ENCODE assay signal across 13 cellular contexts in genomic region chr11:14445542-14446530, GRCh38. TPM values are rescaled to one million over a fixed set of nuclear protein-coding genes. Genes with fewer than 3 reads are reported as not detected.
DNase-seq lines count a peak whose midpoint lies in the region; ATAC-seq, FAIRE-seq and TF ChIP-seq lines count a peak whose summit lies in the region.
"Had no signal": no experiment of that assay in that cellular context is flagged by ENCODE, and none has a peak within 500 bp of the region (broad histone marks: within the 10 kb centered on the region; RNA-seq: fewer than 3 reads in every experiment).

No MANE protein-coding gene starts in this region.

- no peaks in the 10 kb centered on the region for H4K20me1 ChIP-seq in astrocyte (ENCODE audit: insufficient read depth, low read length)

- H3K79me2 ChIP-seq in astrocyte (ENCODE audit: insufficient read depth, low read length) (no peaks in the 10 kb centered on the region), mesendoderm (ENCODE audit: control insufficient read depth, insufficient read depth, low read length) (no peaks in the 10 kb centered on the region)

- CTCF ChIA-PET in activated CD4-positive, alpha-beta T cell treated with anti-CD3 and anti-CD28 coated beads for 36 hours (lab: Charles Lee), result interaction anchor here (0.7 to 4.2 kb wide), 3 partner anchors 9 to 462 kb away, joined by 3 to 14 read pairs (median 3); no protein-coding TSS in a partner anchor

- H3K4me1 ChIP-seq in astrocyte (ENCODE audit: insufficient read depth, low read length) (peaks cover 33% of the 10 kb centered on the region), mesendoderm (ENCODE audit: control insufficient read depth, low read depth, low read length) (peaks cover 5% of the 10 kb centered on the region), thyroid gland (no peaks in the 10 kb centered on the region)

- no peak for TF ChIP-seq POLR2A in thyroid gland (IDR thresholded peaks at IDR 0.05)

- H4K5ac ChIP-seq in mesendoderm (ENCODE audit: low read length), result no peak overlapping the region

- intact Hi-C loops in activated CD4-positive, alpha-beta T cell treated with anti-CD3 and anti-CD28 coated beads for 36 hours (cut with DNase I, micrococcal nuclease), result no loop called here
- intact Hi-C loops in thyroid gland (cut with DNase I), result no loop called here

- WGBS in mesendoderm (ENCODE audit: extremely low coverage, insufficient coverage, low lambda C conversion rate), result no CpG with 5 or more reads among the region's 2 CpGs
- 72 to 76% methylated on average over 2 of the region's 2 CpGs for WGBS in thyroid gland, 2 donors

- H3K4me1 Mint-ChIP-seq in activated CD4-positive, alpha-beta T cell treated with anti-CD3 and anti-CD28 coated beads for 36 hours, result peaks cover 30% of the 10 kb centered on the region
- peaks cover 42% of the 10 kb centered on the region for H3K4me1 Mint-ChIP-seq in astrocyte (ENCODE audit: low read depth, unreplicated experiment)

- no peaks in the 10 kb centered on the region for H3K27me3 ChIP-seq in astrocyte (ENCODE audit: insufficient read depth, low read length)
- no peaks in the 10 kb centered on the region for H3K27me3 ChIP-seq in mesendoderm (ENCODE audit: insufficient read depth, low read length, poor library complexity)
- no peaks in the 10 kb centered on the region for H3K27me3 ChIP-seq in thyroid gland
- H3K27me3 ChIP-seq: cardiac muscle cell, pancreas had no signal

- no peak for DNase-seq in activated CD4-positive, alpha-beta T cell treated with anti-CD3 and anti-CD28 coated beads for 36 hours
- DNase-seq in activated CD4-positive, alpha-beta T cell treated with anti-CD3 and anti-CD28 coated beads, Interleukin-2, amount 50 U/mL, for 4 hours, result no peak
- DNase-seq in Kasumi-1 (lab: John Stamatoyannopoulos, UW) (peak; percentile 20 to 26), astrocyte (ENCODE audit: low read depth) (peak; percentile 33), mesendoderm (no peak), thyroid gland (no peak)
- DNase-seq: 8988T, NCI-H1694 treated with DMSO at 0.1 percent for 48 hours, pancreas had no signal

- peak; percentile 34 for ATAC-seq in activated CD4-positive, alpha-beta T cell treated with anti-CD3 and anti-CD28 coated beads for 36 hours
- ATAC-seq in HG02610 (IDR thresholded peaks at IDR 0.05; ENCODE audit: unreplicated experiment), result no peak
- ATAC-seq in HG03196 (IDR thresholded peaks at IDR 0.05; ENCODE audit: unreplicated experiment), result no peak

- H3K27ac ChIP-seq in astrocyte (ENCODE audit: low read depth, low read length) (peak overlapping the region; percentile 76), mesendoderm (ENCODE audit: low read depth, low read length) (no peak overlapping the region), thyroid gland (no peak overlapping the region)
- H3K27ac ChIP-seq: cardiac muscle cell had no signal

- peak overlapping the region; percentile 47 for H3K56ac ChIP-seq in mesendoderm (ENCODE audit: low read length)

- H3K18ac ChIP-seq in mesendoderm (ENCODE audit: low read length), result no peak overlapping the region

- H3K36me3 ChIP-seq in astrocyte (ENCODE audit: insufficient read depth, low read length), result no peaks in the 10 kb centered on the region
- H3K36me3 ChIP-seq in mesendoderm (ENCODE audit: control insufficient read depth, insufficient read depth, low read length), result no peaks in the 10 kb centered on the region
- H3K36me3 ChIP-seq in thyroid gland, result no peaks in the 10 kb centered on the region
- H3K36me3 ChIP-seq: cardiac muscle cell, pancreas had no signal

- H4K8ac ChIP-seq in mesendoderm (ENCODE audit: low read depth, low read length), result no peak overlapping the region

- H2AK5ac ChIP-seq in mesendoderm (ENCODE audit: low read length), result no peak overlapping the region

- H2BK120ac ChIP-seq in mesendoderm (ENCODE audit: low read depth, low read length), result no peak overlapping the region

- TF ChIP-seq CTCF in astrocyte (IDR thresholded peaks at IDR 0.05; ENCODE audit: insufficient read depth, low read depth, low read length) (no peak), thyroid gland (IDR thresholded peaks at IDR 0.05) (no peak)

- H3K36me3 Mint-ChIP-seq in activated CD4-positive, alpha-beta T cell treated with anti-CD3 and anti-CD28 coated beads for 36 hours (ENCODE audit: low read depth), result peaks cover under 1% of the 10 kb centered on the region
- H3K36me3 Mint-ChIP-seq in astrocyte (ENCODE audit: low read depth, unreplicated experiment), result peaks cover 7% of the 10 kb centered on the region

- H2AFZ ChIP-seq in astrocyte (ENCODE audit: low read depth, low read length), result no peak overlapping the region

- no peaks in the 10 kb centered on the region for H3K79me1 ChIP-seq in mesendoderm (ENCODE audit: low read length)

- H3K4me2 ChIP-seq in astrocyte (ENCODE audit: low read length), result peak overlapping the region; percentile 51
- no peak overlapping the region for H3K4me2 ChIP-seq in mesendoderm (ENCODE audit: low read length)

- peak overlapping the region; percentile 10 for H3K27ac Mint-ChIP-seq in activated CD4-positive, alpha-beta T cell treated with anti-CD3 and anti-CD28 coated beads for 36 hours
- peak overlapping the region; percentile 70 for H3K27ac Mint-ChIP-seq in astrocyte (ENCODE audit: unreplicated experiment)

- H3K4me3 Mint-ChIP-seq in activated CD4-positive, alpha-beta T cell treated with anti-CD3 and anti-CD28 coated beads for 36 hours, result peak overlapping the region; percentile 1
- no peak overlapping the region for H3K4me3 Mint-ChIP-seq in astrocyte (ENCODE audit: unreplicated experiment)
- H3K4me3 Mint-ChIP-seq: type B pancreatic cell had no signal

- no peaks in the 10 kb centered on the region for H3K27me3 Mint-ChIP-seq in activated CD4-positive, alpha-beta T cell treated with anti-CD3 and anti-CD28 coated beads for 36 hours
- no peaks in the 10 kb centered on the region for H3K27me3 Mint-ChIP-seq in astrocyte (ENCODE audit: low read depth, unreplicated experiment)
- H3K27me3 Mint-ChIP-seq: type B pancreatic cell had no signal

- H3K9me3 Mint-ChIP-seq in activated CD4-positive, alpha-beta T cell treated with anti-CD3 and anti-CD28 coated beads for 36 hours (ENCODE audit: low read depth), result no peaks in the 10 kb centered on the region
- H3K9me3 Mint-ChIP-seq in astrocyte (ENCODE audit: unreplicated experiment), result peaks cover 4% of the 10 kb centered on the region
- H3K9me3 Mint-ChIP-seq: type B pancreatic cell had no signal

- no peaks in the 10 kb centered on the region for H3K9me3 ChIP-seq in astrocyte (ENCODE audit: insufficient read depth, low read depth, low read length)
- no peaks in the 10 kb centered on the region for H3K9me3 ChIP-seq in thyroid gland
- H3K9me3 ChIP-seq: pancreas had no signal

- no peak overlapping the region for H2BK15ac ChIP-seq in mesendoderm (replicated peaks; ENCODE audit: low read depth)

- H3K9ac ChIP-seq in astrocyte (ENCODE audit: low read length), result peak overlapping the region; percentile 68
- no peak overlapping the region for H3K9ac ChIP-seq in mesendoderm (ENCODE audit: low read length)

- no peak overlapping the region for H3K4ac ChIP-seq in mesendoderm (ENCODE audit: low read depth, low read length)

- no peak overlapping the region for H3K23ac ChIP-seq in mesendoderm (ENCODE audit: low read length)

- FAIRE-seq in astrocyte (lab: Jason Lieb, UNC), result peak; percentile 54
- FAIRE-seq: pancreas had no signal

- POLR2A ChIA-PET in activated CD4-positive, alpha-beta T cell treated with anti-CD3 and anti-CD28 coated beads for 36 hours (lab: Charles Lee), result interaction anchor here (0.6 kb wide), 1 partner anchor 10 kb away, joined by 3 read pairs; no protein-coding TSS in a partner anchor

- no peak overlapping the region for H3K4me3 ChIP-seq in astrocyte (ENCODE audit: insufficient read depth, low read depth, low read length)
- H3K4me3 ChIP-seq in mesendoderm (ENCODE audit: low read length), result no peak overlapping the region
- no peak overlapping the region for H3K4me3 ChIP-seq in thyroid gland (replicated peaks in 1 of 3)
- H3K4me3 ChIP-seq: cardiac muscle cell, pancreas had no signal

- no peak overlapping the region for H2BK5ac ChIP-seq in mesendoderm (ENCODE audit: low read length)

RNA-seq across cellular contexts. Expression of gene COPB1, which starts 53.8 kb away (rescaled TPM):
- 100 to 1,000 TPM; 102 to 106 TPM for total RNA-seq in activated CD4-positive, alpha-beta T cell treated with anti-CD3 and anti-CD28 coated beads for 36 hours
- total RNA-seq in astrocyte (223 and 236 TPM in 2 replicates), thyroid gland (100 to 1,000 TPM; 124 to 189 (median 164) TPM)
- 61.2 TPM for polyA plus RNA-seq in mesendoderm (2013, experiment 1 of 2)
- 60.4 TPM for polyA plus RNA-seq in mesendoderm (2013, experiment 2 of 2)

Comparison
In these comparisons a context has a peak if more than half of its experiments do, and no peak if none do; other contexts are left out.
1. DNase-seq: peak in Kasumi-1 (2 of 2) and astrocyte (single experiment); none in activated CD4-positive, alpha-beta T cell treated with anti-CD3 and anti-CD28 coated beads for 36 hours (single experiment), activated CD4-positive, alpha-beta T cell treated with anti-CD3 and anti-CD28 coated beads, Interleukin-2, amount 50 U/mL, for 4 hours (0 of 2), mesendoderm (single experiment) and thyroid gland (0 of 2).